ENCODE assay signal across 1 cellular context in genomic region chr3:127676921-127677351, GRCh38.
TF ChIP-seq lines count a peak whose summit lies in the region.

No MANE protein-coding gene starts in this region.

TF ChIP-seq in HepG2, 621 proteins besides CTCF, POLR2A, EP300 and RAD21:
- TF ChIP-seq IRX3 (CRISPR knock-in tag; IDR thresholded peaks at IDR 0.05; ENCODE audit: borderline replicate concordance, low read depth) (no peak), POGZ (CRISPR knock-in tag; IDR thresholded peaks at IDR 0.05) (no peak), ZNF720 (CRISPR knock-in tag; IDR thresholded peaks at IDR 0.05) (no peak), MTF2 (CRISPR knock-in tag; IDR thresholded peaks at IDR 0.05; ENCODE audit: borderline replicate concordance) (no peak), DNMT1 (CRISPR knock-in tag; IDR thresholded peaks at IDR 0.05) (no peak), ZNF430 (CRISPR knock-in tag; IDR thresholded peaks at IDR 0.05) (no peak), ZNF770 (CRISPR knock-in tag; IDR thresholded peaks at IDR 0.05) (no peak), ARNTL (CRISPR knock-in tag; IDR thresholded peaks at IDR 0.05) (no peak), HNRNPL (IDR thresholded peaks at IDR 0.05; ENCODE audit: low read depth, low read length) (no peak), ZFP1 (CRISPR knock-in tag; IDR thresholded peaks at IDR 0.05) (no peak), HDAC6 (IDR thresholded peaks at IDR 0.05; ENCODE audit: low read depth, low read length) (no peak), AHDC1 (CRISPR knock-in tag; IDR thresholded peaks at IDR 0.05; ENCODE audit: borderline replicate concordance) (no peak), ZNF607 (CRISPR knock-in tag; IDR thresholded peaks at IDR 0.05; ENCODE audit: borderline replicate concordance) (no peak), SRF (IDR thresholded peaks at IDR 0.05; ENCODE audit: low read depth, low read length) (no peak)
